Comparison of ENCODE assay signal across 16 cellular contexts in the genomic region with DNA sequence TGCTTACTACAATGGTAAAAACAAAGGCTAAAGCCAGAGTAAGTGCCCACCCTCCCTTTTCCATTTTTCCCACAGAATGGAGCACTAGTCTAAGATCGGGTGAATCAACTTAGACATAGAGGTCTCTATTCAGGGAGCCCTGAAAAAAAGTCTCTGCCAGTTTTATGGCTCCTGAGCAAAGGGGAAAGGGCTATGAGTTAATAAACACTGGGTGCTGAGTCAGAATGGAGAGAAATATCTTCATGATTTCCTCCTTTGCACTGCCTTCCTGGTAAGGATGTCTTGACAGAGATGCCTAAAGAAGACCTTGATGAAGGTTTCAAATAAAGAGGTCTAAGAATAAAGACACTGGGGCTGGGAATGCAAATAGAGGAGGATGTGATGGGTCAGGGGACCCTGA.
A peak's percentile ranks its signal among the peaks of the same experiment; 100 is the strongest.
DNase-seq lines count a peak whose midpoint lies in the region; ATAC-seq, FAIRE-seq and TF ChIP-seq lines count a peak whose summit lies in the region.
"Had no signal": no experiment of that assay in that cellular context is flagged by ENCODE, and none has a peak within 500 bp of the region (broad histone marks: within the 10 kb centered on the region; RNA-seq: fewer than 3 reads in every experiment).

No MANE protein-coding gene starts in this region.

- H3K4me1 Mint-ChIP-seq in activated T-cell treated with anti-CD3 and anti-CD28 coated beads, Interleukin-2, amount 50 U/mL, for 24 hours (ENCODE audit: low read depth) = no peaks in the 10 kb centered on the region
- no peaks in the 10 kb centered on the region for H3K4me1 Mint-ChIP-seq in HFFc6 (ENCODE audit: low read depth)

- no peaks in the 10 kb centered on the region for H3K27me3 Mint-ChIP-seq in activated T-cell treated with anti-CD3 and anti-CD28 coated beads, Interleukin-2, amount 50 U/mL, for 24 hours
- no peaks in the 10 kb centered on the region; the same call in 1 of the 2 replicates for H3K27me3 Mint-ChIP-seq in HFFc6 (ENCODE audit: insufficient read depth)

- no peak for FAIRE-seq in bronchial epithelial cell (lab: Jason Lieb, UNC)

- H3K4me3 ChIP-seq in bronchial epithelial cell (ENCODE audit: low read depth, low read length) = no peak overlapping the region

- H3K27me3 ChIP-seq in bronchial epithelial cell (ENCODE audit: control insufficient read depth, insufficient read depth, low read length) = no peaks in the 10 kb centered on the region

- DNase-seq in DMS53 (lab: John Stamatoyannopoulos, UW) (peak; percentile 44), DMS53 treated with DMSO at 0.1 percent for 48 hours (lab: John Stamatoyannopoulos, UW; ENCODE audit: unreplicated experiment) (no peak), bronchial epithelial cell (ENCODE audit: low read depth) (peak; percentile 11), left colon (no peak), AG20443 (ENCODE audit: low spot score) (no peak), HFFc6 (no peak)
- DNase-seq in activated T-cell treated with anti-CD3 and anti-CD28 coated beads, Interleukin-2, amount 50 U/mL, for 24 hours = no peak
- DNase-seq: CD8-positive, alpha-beta T cell; GF-D8; KBM-7; NCI-H1417 treated with DMSO at 0.1 percent for 48 hours; NCI-H2029; NCI-H2171 treated with DMSO at 0.1 percent for 48 hours; NCI-H446 treated with DMSO at 0.1 percent for 48 hours had no signal

- no peak for TF ChIP-seq CTCF in bronchial epithelial cell (IDR thresholded peaks at IDR 0.05; ENCODE audit: insufficient read depth, low read length, severe bottlenecking)
- no peak for TF ChIP-seq CTCF in HFFc6 (IDR thresholded peaks at IDR 0.05)

- intact Hi-C loops in left colon (cut with DNase I, micrococcal nuclease) = no loop called here

- no peaks in the 10 kb centered on the region for H3K36me3 Mint-ChIP-seq in activated T-cell treated with anti-CD3 and anti-CD28 coated beads, Interleukin-2, amount 50 U/mL, for 24 hours (ENCODE audit: low read depth)
- no peaks in the 10 kb centered on the region for H3K36me3 Mint-ChIP-seq in HFFc6 (ENCODE audit: low read depth)
- H3K36me3 Mint-ChIP-seq: CD8-positive, alpha-beta T cell had no signal

- no peak overlapping the region for H3K27ac Mint-ChIP-seq in activated T-cell treated with anti-CD3 and anti-CD28 coated beads, Interleukin-2, amount 50 U/mL, for 24 hours
- no peak overlapping the region for H3K27ac Mint-ChIP-seq in HFFc6
- H3K27ac Mint-ChIP-seq: CD8-positive, alpha-beta T cell had no signal

- peaks cover 11% of the 10 kb centered on the region for H3K9me3 Mint-ChIP-seq in activated T-cell treated with anti-CD3 and anti-CD28 coated beads, Interleukin-2, amount 50 U/mL, for 24 hours
- H3K9me3 Mint-ChIP-seq in HFFc6 = peaks cover 16% of the 10 kb centered on the region

- peak; percentile 38 for ATAC-seq in left colon
- ATAC-seq in GM18907 (IDR thresholded peaks at IDR 0.05; ENCODE audit: unreplicated experiment) = no peak
- ATAC-seq: CD8-positive, alpha-beta T cell; HCT116 had no signal

- no peak overlapping the region for H3K4me3 Mint-ChIP-seq in activated T-cell treated with anti-CD3 and anti-CD28 coated beads, Interleukin-2, amount 50 U/mL, for 24 hours
- H3K4me3 Mint-ChIP-seq in HFFc6 = no peak overlapping the region
- H3K4me3 Mint-ChIP-seq: CD8-positive, alpha-beta T cell had no signal

- H3K36me3 ChIP-seq in bronchial epithelial cell (ENCODE audit: control insufficient read depth, insufficient read depth, low read length) = no peaks in the 10 kb centered on the region

Comparison
In these comparisons a context has a peak if more than half of its experiments do, and no peak if none do; other contexts are left out.
1. DNase-seq: peak in DMS53 (single experiment) and bronchial epithelial cell (single experiment); none in DMS53 treated with DMSO at 0.1 percent for 48 hours (single experiment), left colon (0 of 2), AG20443 (single experiment), activated T-cell treated with anti-CD3 and anti-CD28 coated beads, Interleukin-2, amount 50 U/mL, for 24 hours (single experiment) and HFFc6 (single experiment).